In the genomic region with DNA sequence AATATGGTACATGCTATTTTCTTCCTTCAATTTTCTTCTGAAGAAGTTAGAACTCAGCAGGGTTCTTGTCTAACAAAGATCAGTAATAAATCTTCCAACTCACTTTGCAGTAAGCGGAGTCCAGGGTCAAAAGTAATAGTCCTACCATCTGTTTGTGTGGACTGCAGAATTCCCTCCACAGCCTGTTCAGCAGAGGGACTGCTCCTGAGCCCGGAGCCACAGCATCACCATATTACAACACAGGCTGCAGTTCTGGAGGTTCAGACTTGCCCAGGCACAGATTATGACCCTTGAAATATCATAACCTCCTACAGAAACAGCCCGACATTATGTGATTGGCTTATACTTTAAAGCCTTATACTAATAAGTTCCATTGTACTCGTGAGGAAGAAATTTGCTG, we compare ENCODE assay signal across 21 cellular contexts. TPM values are rescaled to one million over a fixed set of nuclear protein-coding genes. Genes with fewer than 3 reads are reported as not detected.
DNase-seq lines count a peak whose midpoint lies in the region; FAIRE-seq and TF ChIP-seq lines count a peak whose summit lies in the region.
"Had no signal": no experiment of that assay in that cellular context is flagged by ENCODE, and none has a peak within 500 bp of the region (broad histone marks: within the 10 kb centered on the region; RNA-seq: fewer than 3 reads in every experiment).

No MANE protein-coding gene starts in this region.

- TF ChIP-seq CTCF in glutamatergic neuron (IDR thresholded peaks at IDR 0.05; ENCODE audit: partially characterized antibody, unreplicated experiment), result no peak

- peaks cover 5% of the 10 kb centered on the region for H3K79me1 ChIP-seq in trophoblast cell (ENCODE audit: low read length)

- H3K9ac ChIP-seq in trophoblast cell (ENCODE audit: low read length), result no peak overlapping the region
- H3K9ac ChIP-seq: BLaER1 treated with 17β-estradiol and CSF1 and Interleukin-3, amounts not matched to agents 10 nM and 100 nM had no signal

- 24 to 59% (median 49%) methylated on average over 4 of the region's 4 CpGs for WGBS in small intestine, 3 donors
- no CpG with 5 or more reads among the region's 4 CpGs for WGBS in trophoblast cell (ENCODE audit: extremely low coverage, insufficient coverage, insufficient read length)

- no peak overlapping the region for H3K4ac ChIP-seq in trophoblast cell (ENCODE audit: low read depth, low read length)

- H2BK5ac ChIP-seq in trophoblast cell (ENCODE audit: low read depth, low read length, poor library complexity), result no peak overlapping the region

- H3K27me3 ChIP-seq in small intestine (ENCODE audit: control insufficient read depth in 2 of 2, insufficient read depth in 2 of 2, low read length in 2 of 2) (no peaks in the 10 kb centered on the region), trophoblast cell (ENCODE audit: insufficient read depth, low read length) (no peaks in the 10 kb centered on the region)

- peaks cover 0 to 2% of the 10 kb centered on the region in 2 donors for H3K36me3 ChIP-seq in small intestine (ENCODE audit: control insufficient read depth in 2 of 2, insufficient read depth in 2 of 2, low read length in 2 of 2)
- peaks cover 5 to 15% of the 10 kb centered on the region in 2 experiments for H3K36me3 ChIP-seq in trophoblast cell (ENCODE audit: control insufficient read depth in 1 of 2, insufficient read depth in 2 of 2, low read length in 2 of 2)
- H3K36me3 ChIP-seq: BLaER1 treated with 17β-estradiol and CSF1 and Interleukin-3, amounts not matched to agents 10 nM and 100 nM had no signal

- H3K27me3 Mint-ChIP-seq in glutamatergic neuron (ENCODE audit: unreplicated experiment), result peaks cover 4% of the 10 kb centered on the region

- H3K14ac ChIP-seq in trophoblast cell (ENCODE audit: low read length), result no peak overlapping the region

- no peak overlapping the region for H4K91ac ChIP-seq in trophoblast cell (ENCODE audit: low read depth, low read length)

- H3K4me3 Mint-ChIP-seq in glutamatergic neuron (ENCODE audit: unreplicated experiment), result peak overlapping the region; percentile 41
- H3K4me3 Mint-ChIP-seq: CD4-positive, CD25-positive, alpha-beta regulatory T cell had no signal

- FAIRE-seq in small intestine (lab: Jason Lieb, UNC), result no peak
- FAIRE-seq: G401.6, GM12892, GM19239, H54 had no signal

- H3K4me2 ChIP-seq in trophoblast cell (ENCODE audit: low read length), result no peak overlapping the region
- H3K4me2 ChIP-seq: BLaER1 treated with 17β-estradiol and CSF1 and Interleukin-3, amounts not matched to agents 10 nM and 100 nM had no signal

- peaks cover 9% of the 10 kb centered on the region for H3K36me3 Mint-ChIP-seq in glutamatergic neuron (ENCODE audit: unreplicated experiment)

- H3K27ac ChIP-seq in small intestine (ENCODE audit: low read depth in 1 of 2, low read length in 1 of 2), result no peak overlapping the region
- no peak overlapping the region for H3K27ac ChIP-seq in trophoblast cell (ENCODE audit: low read depth, low read length)
- H3K27ac ChIP-seq: BLaER1 treated with 17β-estradiol and CSF1 and Interleukin-3, amounts not matched to agents 10 nM and 100 nM; HL-60 had no signal

- peaks cover 8% of the 10 kb centered on the region for H3K9me3 Mint-ChIP-seq in glutamatergic neuron (ENCODE audit: unreplicated experiment)

- H2BK12ac ChIP-seq in trophoblast cell (ENCODE audit: low read length), result no peak overlapping the region

- no peak overlapping the region for H2AFZ ChIP-seq in trophoblast cell (ENCODE audit: insufficient read depth, low read length, poor library complexity)

- H3K4me1 ChIP-seq in small intestine (ENCODE audit: control insufficient read depth in 2 of 2, insufficient read depth in 1 of 2, low read depth in 1 of 2, low read length in 1 of 2), result peaks cover 6 to 9% of the 10 kb centered on the region in 2 donors
- H3K4me1 ChIP-seq in trophoblast cell (ENCODE audit: control insufficient read depth in 1 of 2, insufficient read depth in 2 of 2, low read length in 2 of 2), result peaks cover 0 to 4% of the 10 kb centered on the region in 2 experiments
- H3K4me1 ChIP-seq: BLaER1 treated with 17β-estradiol and CSF1 and Interleukin-3, amounts not matched to agents 10 nM and 100 nM had no signal

- no peak overlapping the region for H2BK120ac ChIP-seq in trophoblast cell (ENCODE audit: insufficient read depth, low read length, poor library complexity)

- no peak overlapping the region for H3K18ac ChIP-seq in trophoblast cell (ENCODE audit: low read length)

- H4K12ac ChIP-seq in trophoblast cell (ENCODE audit: low read depth, low read length), result no peak overlapping the region

- peaks cover 68% of the 10 kb centered on the region for H3K4me1 Mint-ChIP-seq in glutamatergic neuron (ENCODE audit: low read depth, unreplicated experiment)
- H3K4me1 Mint-ChIP-seq: CD4-positive, CD25-positive, alpha-beta regulatory T cell had no signal

- H3K9me3 ChIP-seq in small intestine (ENCODE audit: control insufficient read depth, low read depth) (no peaks in the 10 kb centered on the region), trophoblast cell (ENCODE audit: insufficient read depth, low read depth, low read length) (no peaks in the 10 kb centered on the region)
- H3K9me3 ChIP-seq: BLaER1 treated with 17β-estradiol and CSF1 and Interleukin-3, amounts not matched to agents 10 nM and 100 nM had no signal

- H3K23ac ChIP-seq in trophoblast cell (ENCODE audit: low read length), result no peak overlapping the region

- peak overlapping the region; percentile 82 for H3K27ac Mint-ChIP-seq in glutamatergic neuron (ENCODE audit: unreplicated experiment)
- H3K27ac Mint-ChIP-seq: CD4-positive, CD25-positive, alpha-beta regulatory T cell had no signal

- peak; percentile 58 for DNase-seq in NCI-H82 (lab: John Stamatoyannopoulos, UW)
- no peak for DNase-seq in NCI-H82 treated with DMSO at 0.1 percent for 48 hours (lab: John Stamatoyannopoulos, UW; ENCODE audit: unreplicated experiment)
- peak; percentile 33 for DNase-seq in amniotic epithelial cell (ENCODE audit: low read depth)
- DNase-seq in glutamatergic neuron, result no peak
- peak; percentile 61 for DNase-seq in small intestine
- DNase-seq in cortex of kidney (lab: John Stamatoyannopoulos, UW), result no peak
- DNase-seq in GOT3 (lab: John Stamatoyannopoulos, UW), result no peak
- no peak for DNase-seq in trophoblast cell
- DNase-seq: 8988T; ACHN; Calu3; CD4-positive, CD25-positive, alpha-beta regulatory T cell; DMS153; DMS79 treated with DMSO at 0.1 percent for 48 hours; EL had no signal

- no peak overlapping the region for H3K4me3 ChIP-seq in small intestine (ENCODE audit: low read depth in 1 of 2, low read length in 2 of 2)
- H3K4me3 ChIP-seq in trophoblast cell (ENCODE audit: low read depth, low read length), result no peak overlapping the region
- H3K4me3 ChIP-seq: BLaER1 treated with 17β-estradiol and CSF1 and Interleukin-3, amounts not matched to agents 10 nM and 100 nM had no signal

- no peak overlapping the region for H4K8ac ChIP-seq in trophoblast cell (ENCODE audit: low read depth, low read length)

- H3K79me2 ChIP-seq in trophoblast cell (ENCODE audit: control insufficient read depth, insufficient read depth, low read length, poor library complexity), result peaks cover 2% of the 10 kb centered on the region

- H2AK5ac ChIP-seq in trophoblast cell (ENCODE audit: low read length), result no peak overlapping the region

RNA-seq across cellular contexts. Expression of a gene that starts 10.3 kb away (rescaled TPM):
- 42.0 TPM for total RNA-seq in glutamatergic neuron (ENCODE audit: unreplicated experiment)
- 10 to 100 TPM in 1 of 3 donors, 1 to 10 TPM in 2; 3.7 to 12.7 (median 9.7) TPM for polyA plus RNA-seq in small intestine
- polyA plus RNA-seq in trophoblast cell (2013), result 107 and 115 TPM in 2 replicates
- polyA plus RNA-seq: CD4-positive, CD25-positive, alpha-beta regulatory T cell had no signal

Comparison
In these comparisons a context has a peak if more than half of its experiments do, and no peak if none do; other contexts are left out.
1. DNase-seq: peak in NCI-H82 (single experiment), amniotic epithelial cell (single experiment) and small intestine (single experiment); none in NCI-H82 treated with DMSO at 0.1 percent for 48 hours (single experiment), glutamatergic neuron (single experiment), cortex of kidney (single experiment), GOT3 (single experiment) and trophoblast cell (0 of 2).